27 cellular contexts compared by ENCODE assay signal in the genomic region with DNA sequence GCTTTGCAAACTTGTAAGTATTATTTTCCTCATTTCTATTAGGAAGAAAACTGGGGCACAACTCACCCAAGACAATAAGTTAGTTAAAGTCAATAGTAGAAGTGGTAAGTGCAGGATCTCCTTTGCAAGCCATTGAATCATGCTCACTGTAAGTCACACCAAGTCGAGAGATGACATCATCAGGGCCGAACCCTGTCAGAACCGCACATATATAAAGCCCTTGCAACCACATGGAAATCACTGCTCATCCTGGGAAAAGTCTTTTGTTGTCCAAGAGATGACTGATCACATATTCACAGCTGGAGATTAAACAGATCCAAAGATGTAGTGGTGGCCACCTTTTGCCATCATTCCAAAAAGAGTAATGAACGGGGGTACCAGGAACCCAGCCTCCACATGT.
DNase-seq lines count a peak whose midpoint lies in the region; ATAC-seq and TF ChIP-seq lines count a peak whose summit lies in the region.
"Had no signal": no experiment of that assay in that cellular context is flagged by ENCODE, and none has a peak within 500 bp of the region (broad histone marks: within the 10 kb centered on the region; RNA-seq: fewer than 3 reads in every experiment).

No MANE protein-coding gene starts in this region.

- H3K79me2 ChIP-seq in PC-3 (ENCODE audit: low read length) = no peaks in the 10 kb centered on the region
- H3K79me2 ChIP-seq in fibroblast of lung (ENCODE audit: control insufficient read depth, insufficient read depth, low read length) = no peaks in the 10 kb centered on the region
- H3K79me2 ChIP-seq: hepatocyte had no signal

- intact Hi-C loops in PC-3 (cut with micrococcal nuclease) (loop anchor here (5.0 to 10.0 kb wide), 2 partner anchors 110 to 488 kb away; a partner anchor contains a TSS), posterior vena cava (cut with DNase I) (no loop called here)

- no peaks in the 10 kb centered on the region for H3K9me3 ChIP-seq in PC-3 (ENCODE audit: low read length)
- no peaks in the 10 kb centered on the region for H3K9me3 ChIP-seq in fibroblast of lung (ENCODE audit: control insufficient read depth, insufficient read depth, low read depth, low read length)
- H3K9me3 ChIP-seq: neutrophil, prostate gland had no signal

- ATAC-seq in PC-3 = peak; percentile 37

- H2AFZ ChIP-seq in PC-3 (ENCODE audit: low read length) (no peak overlapping the region), fibroblast of lung (ENCODE audit: low read length) (no peak overlapping the region)
- H2AFZ ChIP-seq: hepatocyte, PC-9 had no signal

- POLR2A ChIA-PET in PC-3 (lab: Charles Lee; ENCODE audit: unreplicated experiment) = no interaction called here

- peaks cover 6% of the 10 kb centered on the region for H3K9me3 Mint-ChIP-seq in type B pancreatic cell
- H3K9me3 Mint-ChIP-seq: immature natural killer cell had no signal

- no peaks in the 10 kb centered on the region for H3K9me2 ChIP-seq in PC-3 (replicated peaks; ENCODE audit: low read length)

- H3K27ac ChIP-seq in PC-3 (ENCODE audit: low read length) (no peak overlapping the region), fibroblast of lung (ENCODE audit: insufficient read depth, low read length) (no peak overlapping the region)
- H3K27ac ChIP-seq: BLaER1 treated with 17β-estradiol and CSF1 and Interleukin-3, amounts not matched to agents 10 nM and 100 nM; hepatocyte; neutrophil; PC-9; prostate gland; skin epidermis had no signal

- H3K27me3 ChIP-seq in PC-3 (ENCODE audit: low read length) (no peaks in the 10 kb centered on the region), fibroblast of lung (ENCODE audit: control insufficient read depth, insufficient read depth, low read length) (no peaks in the 10 kb centered on the region)
- H3K27me3 ChIP-seq: BLaER1 treated with 17β-estradiol and CSF1 and Interleukin-3, amounts not matched to agents 10 nM and 100 nM; hepatocyte; neutrophil had no signal

- H3K4me1 Mint-ChIP-seq in type B pancreatic cell (ENCODE audit: unreplicated experiment) = peaks cover 13% of the 10 kb centered on the region
- H3K4me1 Mint-ChIP-seq: activated B cell treated with CpG ODN at 0.5 μM for 24 hours, memory B cell had no signal

- no peaks in the 10 kb centered on the region for H3K36me3 Mint-ChIP-seq in type B pancreatic cell

- H3K4me3 Mint-ChIP-seq in type B pancreatic cell = no peak overlapping the region
- H3K4me3 Mint-ChIP-seq: activated B cell treated with CpG ODN at 0.5 μM for 24 hours; activated naive CD8-positive, alpha-beta T cell; immature natural killer cell; memory B cell had no signal

- CTCF ChIA-PET in PC-3 (lab: Charles Lee) = no interaction called here

- no peaks in the 10 kb centered on the region for H3K27me3 Mint-ChIP-seq in type B pancreatic cell

- no peaks in the 10 kb centered on the region for H3F3A ChIP-seq in PC-3 (ENCODE audit: low read length, unreplicated experiment)

- no TSS peak for BruUV-seq in PC-3 (replicated peaks; lab: Mats Ljungman, UMichigan)

- H4K20me1 ChIP-seq in PC-3 (ENCODE audit: low read length) (no peaks in the 10 kb centered on the region), fibroblast of lung (ENCODE audit: control insufficient read depth, extremely low read depth, insufficient read depth, low read length) (no peaks in the 10 kb centered on the region)
- H4K20me1 ChIP-seq: BLaER1 treated with 17β-estradiol and CSF1 and Interleukin-3, amounts not matched to agents 10 nM and 100 nM had no signal

- no peak overlapping the region for H3K27ac Mint-ChIP-seq in type B pancreatic cell
- H3K27ac Mint-ChIP-seq: activated B cell treated with CpG ODN at 0.5 μM for 24 hours; activated naive CD8-positive, alpha-beta T cell; activated T-helper 2 cell treated with anti-CD3 and anti-CD28 coated beads, Interferon-gamma antibody, Interleukin-2, Interleukin-4, amounts not matched to agents 10 μg/mL and 5 μg/mL and 100 μg/mL, durations not matched to agents 14 hours and 24 hours and 36 hours; memory B cell had no signal

- H3K4me3 ChIP-seq in PC-3 (ENCODE audit: low read length) = no peak overlapping the region
- H3K4me3 ChIP-seq in fibroblast of lung (replicated peaks in 1 of 4; ENCODE audit: control extremely low read depth in 1 of 4, insufficient read depth in 1 of 4, low read depth in 3 of 4, low read length in 4 of 4) = no peak overlapping the region
- H3K4me3 ChIP-seq: BLaER1 treated with 17β-estradiol and CSF1 and Interleukin-3, amounts not matched to agents 10 nM and 100 nM; hepatocyte; PC-9; prostate gland; skin epidermis had no signal

- TF ChIP-seq CTCF in PC-3 (conservative IDR thresholded peaks at IDR 0.05; ENCODE audit: low read depth, low read length) = no peak
- TF ChIP-seq CTCF in fibroblast of lung (conservative IDR thresholded peaks at IDR 0.05 in 1 of 2, IDR thresholded peaks at IDR 0.05 in 1 of 2; ENCODE audit: low read depth in 1 of 2, low read length in 2 of 2) = no peak
- no peak for TF ChIP-seq CTCF in type B pancreatic cell (conservative IDR thresholded peaks at IDR 0.05)

- H3K4me1 ChIP-seq in PC-3 (ENCODE audit: insufficient read depth, low read length) (peaks cover 16% of the 10 kb centered on the region), fibroblast of lung (ENCODE audit: control insufficient read depth, extremely low read depth, insufficient read depth, low read length) (no peaks in the 10 kb centered on the region)
- H3K4me1 ChIP-seq: prostate gland had no signal

- H3K9ac ChIP-seq in PC-3 (ENCODE audit: low read length) = no peak overlapping the region
- no peak overlapping the region for H3K9ac ChIP-seq in fibroblast of lung (ENCODE audit: insufficient read depth, low read length)
- H3K9ac ChIP-seq: BLaER1 treated with 17β-estradiol and CSF1 and Interleukin-3, amounts not matched to agents 10 nM and 100 nM had no signal

- H3K4me2 ChIP-seq in PC-3 (ENCODE audit: low read length) = no peak overlapping the region
- no peak overlapping the region for H3K4me2 ChIP-seq in fibroblast of lung (ENCODE audit: extremely low read depth, insufficient read depth, low read length)
- H3K4me2 ChIP-seq: BLaER1 treated with 17β-estradiol and CSF1 and Interleukin-3, amounts not matched to agents 10 nM and 100 nM; hepatocyte; PC-9 had no signal

- DNase-seq in A172 (ENCODE audit: low spot score) = peak; percentile 51
- DNase-seq in GM04504 (ENCODE audit: low read depth) = peak; percentile 20
- peak; percentile 17 for DNase-seq in PC-3
- DNase-seq in fibroblast of lung (ENCODE audit: low read depth in 2 of 2) = peak; percentile 74 to 76
- no peak for DNase-seq in posterior vena cava (ENCODE audit: low spot score)
- DNase-seq in hippocampal formation (lab: John Stamatoyannopoulos, UW) = no peak
- no peak for DNase-seq in HPDE6-E6E7 (ENCODE audit: extremely low spot score)
- no peak for DNase-seq in type B pancreatic cell (ENCODE audit: extremely low spot score, unreplicated experiment)
- DNase-seq: activated B cell treated with CpG ODN at 0.5 μM for 24 hours; activated CD4-positive, alpha-beta T cell treated with anti-CD3 and anti-CD28 coated beads, Interleukin-2, amount 50 U/mL, for 48 hours; Calu3; cerebellar nuclear complex; immature natural killer cell; NCI-H2029 treated with DMSO at 0.1 percent for 48 hours; NCI-H2227 treated with DMSO at 0.1 percent for 48 hours; PC-9; SIG-M5; SW 1271; T1000 had no signal

- no peaks in the 10 kb centered on the region for H3K36me3 ChIP-seq in PC-3 (ENCODE audit: low read depth, low read length)
- no peaks in the 10 kb centered on the region for H3K36me3 ChIP-seq in fibroblast of lung (ENCODE audit: control insufficient read depth, insufficient read depth, low read length)
- H3K36me3 ChIP-seq: BLaER1 treated with 17β-estradiol and CSF1 and Interleukin-3, amounts not matched to agents 10 nM and 100 nM; neutrophil; prostate gland had no signal

Comparison
In these comparisons a context has a peak if more than half of its experiments do, and no peak if none do; other contexts are left out.
1. DNase-seq: peak in A172 (single experiment), GM04504 (single experiment), PC-3 (single experiment) and fibroblast of lung (2 of 2); none in posterior vena cava (single experiment), hippocampal formation (0 of 2), HPDE6-E6E7 (single experiment) and type B pancreatic cell (single experiment).